17 cellular contexts compared by ENCODE assay signal in the genomic region with DNA sequence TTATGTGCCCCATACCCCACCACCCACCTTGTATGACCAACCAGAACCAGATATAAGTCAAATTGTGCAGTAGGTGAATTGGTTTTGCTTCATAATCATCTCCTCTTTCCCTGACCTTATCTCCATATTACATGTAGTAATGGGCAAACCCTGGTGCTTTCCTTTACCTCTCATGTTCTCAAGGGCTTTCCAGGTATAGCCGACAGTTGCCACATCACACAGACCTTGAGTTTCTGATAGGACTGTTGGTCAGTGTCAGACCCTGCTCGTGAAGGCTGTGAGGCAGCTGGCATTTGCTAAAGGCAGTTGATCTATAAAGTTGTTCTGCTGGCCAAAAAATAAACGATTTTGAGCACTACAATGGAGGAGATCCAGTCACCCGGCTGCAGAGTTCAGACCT.
DNase-seq lines count a peak whose midpoint lies in the region; ATAC-seq and TF ChIP-seq lines count a peak whose summit lies in the region.
"Had no signal": no experiment of that assay in that cellular context is flagged by ENCODE, and none has a peak within 500 bp of the region (broad histone marks: within the 10 kb centered on the region; RNA-seq: fewer than 3 reads in every experiment).

No MANE protein-coding gene starts in this region.

- H3K9ac ChIP-seq in Karpas-422 (ENCODE audit: low read length), result no peak overlapping the region
- H3K9ac ChIP-seq: GM23248 had no signal

- no peak for TF ChIP-seq CTCF in OCI-LY7 (conservative IDR thresholded peaks at IDR 0.05; ENCODE audit: low read length)
- TF ChIP-seq CTCF in lower lobe of right lung (IDR thresholded peaks at IDR 0.05), result no peak
- TF ChIP-seq CTCF in psoas muscle (IDR thresholded peaks at IDR 0.05), result no peak

- BruUV-seq in OCI-LY7 (replicated peaks; lab: Mats Ljungman, UMichigan), result no TSS peak

- no peaks in the 10 kb centered on the region for H4K20me1 ChIP-seq in Karpas-422 (ENCODE audit: insufficient read depth, low read depth, low read length)
- H4K20me1 ChIP-seq in OCI-LY7 (ENCODE audit: insufficient read depth, low read length), result no peaks in the 10 kb centered on the region

- intact Hi-C loops in OCI-LY7 (cut with micrococcal nuclease; ENCODE audit: unreplicated experiment) (loop anchor here (1.0 to 10.0 kb wide), 3 partner anchors 22 to 447 kb away; no protein-coding TSS in a partner anchor), lower lobe of right lung (cut with DNase I) (no loop called here), psoas muscle (cut with DNase I) (no loop called here)

- POLR2A ChIA-PET in OCI-LY7 (lab: Charles Lee), result interaction anchor here (0.6 to 2.5 kb wide), 8 partner anchors 9 to 446 kb away, joined by 3 to 8 read pairs (median 5); no protein-coding TSS in a partner anchor

- no peaks in the 10 kb centered on the region for H3K9me2 ChIP-seq in Karpas-422 (replicated peaks; ENCODE audit: insufficient read depth, low read length)
- H3K9me2 ChIP-seq in OCI-LY7 (ENCODE audit: insufficient read depth, low read length), result no peaks in the 10 kb centered on the region

- DNase-seq in Karpas-422 (no peak), OCI-LY7 (ENCODE audit: low spot score) (no peak), lower lobe of right lung (no peak), occipital lobe (lab: John Stamatoyannopoulos, UW) (no peak), psoas muscle (no peak)
- no peak for DNase-seq in activated CD4-positive, alpha-beta T cell treated with anti-CD3 and anti-CD28 coated beads, Interleukin-2, amount 50 U/mL, for 4 hours
- DNase-seq: ACHN; BE2C; C1 segment of cervical spinal cord; CD4-positive, CD25-positive, alpha-beta regulatory T cell; CD8-positive, alpha-beta memory T cell; COR-L47; GM23248; H7; HFFc6 had no signal

- ATAC-seq in lower lobe of right lung (peak; percentile 41 to 70), psoas muscle (no peak)
- ATAC-seq: HCT116 had no signal

- H3K79me2 ChIP-seq in Karpas-422 (ENCODE audit: low read length), result no peaks in the 10 kb centered on the region
- H3K79me2 ChIP-seq in OCI-LY7 (ENCODE audit: insufficient read depth, low read depth, low read length), result no peaks in the 10 kb centered on the region

- 70 to 74% (median 71%) methylated on average over 4 of the region's 4 CpGs for whole genome bisulfite sequencing in psoas muscle, 3 donors

- CTCF ChIA-PET in OCI-LY7 (lab: Charles Lee; ENCODE audit: unreplicated experiment), result no interaction called here

- H3K4me3 ChIP-seq in Karpas-422 (ENCODE audit: low read length) (no peak overlapping the region), OCI-LY7 (ENCODE audit: low read depth, low read length, poor library complexity, severe bottlenecking) (no peak overlapping the region), lower lobe of right lung (no peak overlapping the region), psoas muscle (no peak overlapping the region)
- H3K4me3 ChIP-seq: GM23248 had no signal

- H3K4me2 ChIP-seq in Karpas-422 (ENCODE audit: low read depth, low read length, poor library complexity, severe bottlenecking) (no peak overlapping the region), OCI-LY7 (ENCODE audit: low read length) (no peak overlapping the region)

- no peaks in the 10 kb centered on the region for H3K4me1 ChIP-seq in Karpas-422 (ENCODE audit: low read length)
- peaks cover 28% of the 10 kb centered on the region for H3K4me1 ChIP-seq in OCI-LY7 (ENCODE audit: insufficient read depth, low read length, poor library complexity, severe bottlenecking)
- peaks cover 6% of the 10 kb centered on the region for H3K4me1 ChIP-seq in lower lobe of right lung
- no peaks in the 10 kb centered on the region for H3K4me1 ChIP-seq in psoas muscle
- H3K4me1 ChIP-seq: BE2C had no signal

- H3K36me3 ChIP-seq in Karpas-422 (ENCODE audit: insufficient read depth, low read length), result no peaks in the 10 kb centered on the region
- no peaks in the 10 kb centered on the region for H3K36me3 ChIP-seq in OCI-LY7 (ENCODE audit: insufficient read depth, low read length)
- H3K36me3 ChIP-seq in lower lobe of right lung, result no peaks in the 10 kb centered on the region
- no peaks in the 10 kb centered on the region for H3K36me3 ChIP-seq in psoas muscle (ENCODE audit: insufficient read depth in 1 of 2, low read depth in 1 of 2)
- H3K36me3 ChIP-seq: BE2C had no signal

- H3K9me3 ChIP-seq in Karpas-422 (ENCODE audit: low read length), result no peaks in the 10 kb centered on the region
- no peaks in the 10 kb centered on the region for H3K9me3 ChIP-seq in OCI-LY7 (ENCODE audit: low read length)
- no peaks in the 10 kb centered on the region for H3K9me3 ChIP-seq in lower lobe of right lung
- no peaks in the 10 kb centered on the region for H3K9me3 ChIP-seq in psoas muscle
- H3K9me3 ChIP-seq: BE2C had no signal

- H2AFZ ChIP-seq in Karpas-422 (ENCODE audit: low read length) (peak overlapping the region; percentile 24; the same call in 1 of the 2 replicates), OCI-LY7 (ENCODE audit: low read length) (peak overlapping the region; percentile 99; the same call in 1 of the 2 replicates)
- H2AFZ ChIP-seq: GM23248 had no signal

- H3K27ac ChIP-seq in Karpas-422 (ENCODE audit: low read length) (no peak overlapping the region), OCI-LY7 (ENCODE audit: low read depth, low read length, poor library complexity, severe bottlenecking) (no peak overlapping the region), lower lobe of right lung (no peak overlapping the region), psoas muscle (no peak overlapping the region)
- H3K27ac ChIP-seq: GM23248, HL-60 had no signal

- H3K27me3 ChIP-seq in Karpas-422 (ENCODE audit: low read length) (no peaks in the 10 kb centered on the region), lower lobe of right lung (ENCODE audit: low read depth) (no peaks in the 10 kb centered on the region), psoas muscle (ENCODE audit: insufficient read depth in 3 of 3, low read length in 2 of 3) (no peaks in the 10 kb centered on the region)

Comparison
In these comparisons a context has a peak if more than half of its experiments do, and no peak if none do; other contexts are left out.
1. ATAC-seq: peak in lower lobe of right lung (2 of 2); none in psoas muscle (0 of 4).